1 cellular context compared by ENCODE assay signal in the genomic region with DNA sequence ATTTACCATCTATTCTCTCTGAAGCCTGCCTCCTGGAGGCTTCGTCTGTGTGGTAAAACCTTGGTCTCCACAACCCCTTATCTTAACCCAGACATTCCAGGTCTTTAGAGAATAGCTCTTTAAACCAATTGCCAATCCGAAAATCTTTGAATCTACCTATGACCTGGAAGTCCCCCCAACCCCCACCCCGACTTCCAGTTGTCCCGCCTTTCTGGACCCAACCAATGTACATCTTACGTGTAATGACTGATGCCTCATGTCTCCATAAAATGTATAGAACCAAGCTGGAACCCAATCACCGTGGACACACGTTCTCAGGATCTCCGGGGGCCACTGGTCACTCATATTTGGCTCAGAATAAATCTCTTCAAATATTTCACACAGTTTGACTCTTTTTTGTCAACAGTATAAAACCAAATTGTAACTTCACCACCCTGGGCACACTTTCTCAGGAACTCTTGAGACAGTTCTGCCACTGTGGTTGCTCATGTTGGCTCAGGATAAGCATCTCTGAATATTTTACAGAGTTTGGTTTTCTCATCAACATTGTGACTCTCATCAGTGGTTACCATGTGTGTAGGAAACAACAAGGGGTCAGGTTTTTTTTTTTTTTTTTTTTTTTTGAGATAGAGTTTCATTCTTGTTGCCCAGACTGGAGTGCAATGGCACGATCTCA.
TF ChIP-seq lines count a peak whose summit lies in the region.

No MANE protein-coding gene starts in this region.

TF ChIP-seq in GM12878, 131 proteins besides CTCF, POLR2A, EP300 and RAD21:
- TF ChIP-seq, protein P1, sequence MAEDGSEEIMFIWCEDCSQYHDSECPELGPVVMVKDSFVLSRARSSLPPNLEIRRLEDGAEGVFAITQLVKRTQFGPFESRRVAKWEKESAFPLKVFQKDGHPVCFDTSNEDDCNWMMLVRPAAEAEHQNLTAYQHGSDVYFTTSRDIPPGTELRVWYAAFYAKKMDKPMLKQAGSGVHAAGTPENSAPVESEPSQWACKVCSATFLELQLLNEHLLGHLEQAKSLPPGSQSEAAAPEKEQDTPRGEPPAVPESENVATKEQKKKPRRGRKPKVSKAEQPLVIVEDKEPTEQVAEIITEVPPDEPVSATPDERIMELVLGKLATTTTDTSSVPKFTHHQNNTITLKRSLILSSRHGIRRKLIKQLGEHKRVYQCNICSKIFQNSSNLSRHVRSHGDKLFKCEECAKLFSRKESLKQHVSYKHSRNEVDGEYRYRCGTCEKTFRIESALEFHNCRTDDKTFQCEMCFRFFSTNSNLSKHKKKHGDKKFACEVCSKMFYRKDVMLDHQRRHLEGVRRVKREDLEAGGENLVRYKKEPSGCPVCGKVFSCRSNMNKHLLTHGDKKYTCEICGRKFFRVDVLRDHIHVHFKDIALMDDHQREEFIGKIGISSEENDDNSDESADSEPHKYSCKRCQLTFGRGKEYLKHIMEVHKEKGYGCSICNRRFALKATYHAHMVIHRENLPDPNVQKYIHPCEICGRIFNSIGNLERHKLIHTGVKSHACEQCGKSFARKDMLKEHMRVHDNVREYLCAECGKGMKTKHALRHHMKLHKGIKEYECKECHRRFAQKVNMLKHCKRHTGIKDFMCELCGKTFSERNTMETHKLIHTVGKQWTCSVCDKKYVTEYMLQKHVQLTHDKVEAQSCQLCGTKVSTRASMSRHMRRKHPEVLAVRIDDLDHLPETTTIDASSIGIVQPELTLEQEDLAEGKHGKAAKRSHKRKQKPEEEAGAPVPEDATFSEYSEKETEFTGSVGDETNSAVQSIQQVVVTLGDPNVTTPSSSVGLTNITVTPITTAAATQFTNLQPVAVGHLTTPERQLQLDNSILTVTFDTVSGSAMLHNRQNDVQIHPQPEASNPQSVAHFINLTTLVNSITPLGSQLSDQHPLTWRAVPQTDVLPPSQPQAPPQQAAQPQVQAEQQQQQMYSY (CRISPR knock-in tag; IDR thresholded peaks at IDR 0.05) = no peak
- TF ChIP-seq, protein P2, sequence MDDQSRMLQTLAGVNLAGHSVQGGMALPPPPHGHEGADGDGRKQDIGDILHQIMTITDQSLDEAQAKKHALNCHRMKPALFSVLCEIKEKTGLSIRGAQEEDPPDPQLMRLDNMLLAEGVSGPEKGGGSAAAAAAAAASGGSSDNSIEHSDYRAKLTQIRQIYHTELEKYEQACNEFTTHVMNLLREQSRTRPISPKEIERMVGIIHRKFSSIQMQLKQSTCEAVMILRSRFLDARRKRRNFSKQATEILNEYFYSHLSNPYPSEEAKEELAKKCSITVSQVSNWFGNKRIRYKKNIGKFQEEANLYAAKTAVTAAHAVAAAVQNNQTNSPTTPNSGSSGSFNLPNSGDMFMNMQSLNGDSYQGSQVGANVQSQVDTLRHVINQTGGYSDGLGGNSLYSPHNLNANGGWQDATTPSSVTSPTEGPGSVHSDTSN (IDR thresholded peaks at IDR 0.05; ENCODE audit: insufficient replicate concordance, low read depth, low read length) = peak; percentile 12
- no peak for TF ChIP-seq TCF3 (IDR thresholded peaks at IDR 0.05; ENCODE audit: borderline replicate concordance, insufficient read depth, low read depth, low read length)
- TF ChIP-seq, protein P3, sequence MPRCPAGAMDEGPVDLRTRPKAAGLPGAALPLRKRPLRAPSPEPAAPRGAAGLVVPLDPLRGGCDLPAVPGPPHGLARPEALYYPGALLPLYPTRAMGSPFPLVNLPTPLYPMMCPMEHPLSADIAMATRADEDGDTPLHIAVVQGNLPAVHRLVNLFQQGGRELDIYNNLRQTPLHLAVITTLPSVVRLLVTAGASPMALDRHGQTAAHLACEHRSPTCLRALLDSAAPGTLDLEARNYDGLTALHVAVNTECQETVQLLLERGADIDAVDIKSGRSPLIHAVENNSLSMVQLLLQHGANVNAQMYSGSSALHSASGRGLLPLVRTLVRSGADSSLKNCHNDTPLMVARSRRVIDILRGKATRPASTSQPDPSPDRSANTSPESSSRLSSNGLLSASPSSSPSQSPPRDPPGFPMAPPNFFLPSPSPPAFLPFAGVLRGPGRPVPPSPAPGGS (IDR thresholded peaks at IDR 0.05; ENCODE audit: borderline replicate concordance, insufficient read depth, low read depth, low read length, poor library complexity, severe bottlenecking) = peak; percentile 63
